ENCODE assay signal across 8 cellular contexts in genomic region chr21:35051287-35051818, GRCh38. TPM values are rescaled to one million over a fixed set of nuclear protein-coding genes. Genes with fewer than 3 reads are reported as not detected.
DNase-seq lines count a peak whose midpoint lies in the region; ATAC-seq and TF ChIP-seq lines count a peak whose summit lies in the region.

No MANE protein-coding gene starts in this region.

- ATAC-seq in omental fat pad (ENCODE audit: low FRiP score), result peak; percentile 53

- DNase-seq in AG09309 (ENCODE audit: low read depth) (peak; percentile 70), H7 (peak; percentile 82), fibroblast of the aortic adventitia (ENCODE audit: low read depth) (peak; percentile 92), omental fat pad (ENCODE audit: low spot score) (no peak), NCI-H2196 treated with DMSO at 0.1 percent for 48 hours (lab: John Stamatoyannopoulos, UW; ENCODE audit: unreplicated experiment) (no peak)
- peak; percentile 87 to 89 for DNase-seq in activated T-cell treated with anti-CD3 and anti-CD28 coated beads, Interleukin-2, amount 50 U/mL, for 48 hours

- H3K79me2 ChIP-seq in OCI-LY1 (ENCODE audit: insufficient read depth, low read length), result peaks cover 23% of the 10 kb centered on the region

- TF ChIP-seq CTCF in AG09309 (IDR thresholded peaks at IDR 0.05; ENCODE audit: control insufficient read depth, insufficient read depth, low read depth, low read length, missing control alignments) (peak; percentile 78), OCI-LY1 (IDR thresholded peaks at IDR 0.05; ENCODE audit: low read length) (peak; percentile 79), fibroblast of the aortic adventitia (IDR thresholded peaks at IDR 0.05; ENCODE audit: insufficient read depth, low read length) (peak; percentile 70), omental fat pad (IDR thresholded peaks at IDR 0.05) (no peak)

- H3K9me2 ChIP-seq in OCI-LY1 (ENCODE audit: low read depth, low read length), result no peaks in the 10 kb centered on the region

- no peak overlapping the region for H3K4me3 ChIP-seq in AG09309 (ENCODE audit: control insufficient read depth, low read depth, low read length)
- no peak overlapping the region for H3K4me3 ChIP-seq in H7 (ENCODE audit: insufficient read depth, low read depth, low read length)
- no peak overlapping the region for H3K4me3 ChIP-seq in OCI-LY1 (ENCODE audit: low read depth, low read length, poor library complexity, severe bottlenecking)
- no peak overlapping the region for H3K4me3 ChIP-seq in fibroblast of the aortic adventitia (ENCODE audit: low read depth, low read length)
- no peak overlapping the region for H3K4me3 ChIP-seq in thymus (ENCODE audit: low read length)

- peak overlapping the region; percentile 85 for H3K4me2 ChIP-seq in OCI-LY1 (ENCODE audit: low read length)

- H4K20me1 ChIP-seq in OCI-LY1 (ENCODE audit: insufficient read depth, low read length), result no peaks in the 10 kb centered on the region

- peak overlapping the region; percentile 79 for H3K9ac ChIP-seq in OCI-LY1 (ENCODE audit: low read length)

- 6% methylated on average over 12 of the region's 12 CpGs for WGBS in thymus

- no peaks in the 10 kb centered on the region for H3K9me3 ChIP-seq in OCI-LY1 (ENCODE audit: low read length)
- no peaks in the 10 kb centered on the region for H3K9me3 ChIP-seq in thymus (ENCODE audit: control insufficient read depth)

- no peak overlapping the region for H2AFZ ChIP-seq in OCI-LY1 (ENCODE audit: low read length)

- H3K27ac ChIP-seq in OCI-LY1 (ENCODE audit: low read depth, low read length, poor library complexity, severe bottlenecking) (peak overlapping the region; percentile 94), thymus (ENCODE audit: low read depth) (peak overlapping the region; percentile 62)

- H3K27me3 ChIP-seq in H7 (ENCODE audit: control insufficient read depth, insufficient read depth, low read length) (no peaks in the 10 kb centered on the region), OCI-LY1 (ENCODE audit: insufficient read depth, low read length) (no peaks in the 10 kb centered on the region), thymus (ENCODE audit: control insufficient read depth, insufficient read depth) (no peaks in the 10 kb centered on the region)

- H3K4me1 ChIP-seq in OCI-LY1 (ENCODE audit: insufficient read depth, low read length, severe bottlenecking), result peaks cover 54% of the 10 kb centered on the region
- peaks cover 25% of the 10 kb centered on the region for H3K4me1 ChIP-seq in thymus (ENCODE audit: control insufficient read depth, insufficient read depth, low read length)

- no peaks in the 10 kb centered on the region; the same call in 1 of the 2 replicates for H3F3A ChIP-seq in OCI-LY1 (ENCODE audit: insufficient read depth, low read length)

- no peaks in the 10 kb centered on the region for H3K36me3 ChIP-seq in H7 (replicated peaks; ENCODE audit: control insufficient read depth, insufficient read depth, low read length)
- 0 out of 2 replicates have a peak, but pooled peaks cover 6% of the 10 kb centered on the region for H3K36me3 ChIP-seq in OCI-LY1 (ENCODE audit: insufficient read depth, low read length)
- no peaks in the 10 kb centered on the region for H3K36me3 ChIP-seq in thymus (ENCODE audit: control insufficient read depth, insufficient read depth)

RNA-seq across cellular contexts. Expression of gene RUNX1, which starts 2.3 kb away (rescaled TPM):
- 0.48 and 0.55 TPM in 2 replicates for total RNA-seq in H7 (2014; rRNA removed; shearing (Covaris generic))
- 28.0 and 63.5 TPM in 2 replicates for total RNA-seq in fibroblast of the aortic adventitia (ENCODE audit: low replicate concordance)
- total RNA-seq in omental fat pad, result 10 to 100 TPM; 21.1 to 75.9 (median 30.2) TPM
- polyA plus RNA-seq in thymus, result 29.6 TPM

Comparison
In these comparisons a context has a peak if more than half of its experiments do, and no peak if none do; other contexts are left out.
1. DNase-seq: peak in AG09309 (single experiment), H7 (single experiment), activated T-cell treated with anti-CD3 and anti-CD28 coated beads, Interleukin-2, amount 50 U/mL, for 48 hours (2 of 2) and fibroblast of the aortic adventitia (single experiment); none in omental fat pad (single experiment) and NCI-H2196 treated with DMSO at 0.1 percent for 48 hours (single experiment).
2. CTCF ChIP-seq: peak in AG09309 (single experiment), OCI-LY1 (single experiment) and fibroblast of the aortic adventitia (single experiment); none in omental fat pad (0 of 3).
3. RNA of gene RUNX1, which starts 2.3 kb away (total RNA-seq): 21.1 to 75.9 TPM in omental fat pad and 28.0 to 63.5 TPM in fibroblast of the aortic adventitia; 0.48 to 0.55 TPM in H7; every median in the first group is over 10 times any median in the second.